In genomic region chr4:118346495-118346894, GRCh38 we compare ENCODE assay signal across 20 cellular contexts. TPM values are rescaled to one million over a fixed set of nuclear protein-coding genes. Genes with fewer than 3 reads are reported as not detected.
DNase-seq lines count a peak whose midpoint lies in the region; FAIRE-seq and TF ChIP-seq lines count a peak whose summit lies in the region.
"Had no signal": no experiment of that assay in that cellular context is flagged by ENCODE, and none has a peak within 500 bp of the region (broad histone marks: within the 10 kb centered on the region; RNA-seq: fewer than 3 reads in every experiment).

No MANE protein-coding gene starts in this region.

- TF ChIP-seq CTCF in Caco-2 (IDR thresholded peaks at IDR 0.05; ENCODE audit: insufficient read depth in 1 of 2, low read depth in 1 of 2, low read length in 1 of 2, severe bottlenecking in 1 of 2, unreplicated experiment in 1 of 2) = no peak
- no peak for TF ChIP-seq CTCF in glutamatergic neuron (IDR thresholded peaks at IDR 0.05; ENCODE audit: partially characterized antibody, unreplicated experiment)

- H3K27me3 Mint-ChIP-seq in Caco-2 (ENCODE audit: insufficient read depth, unreplicated experiment) (peaks cover 2% of the 10 kb centered on the region), glutamatergic neuron (ENCODE audit: unreplicated experiment) (peaks cover 2% of the 10 kb centered on the region)
- peaks cover 29% of the 10 kb centered on the region for H3K27me3 Mint-ChIP-seq in activated T-helper 1 cell treated with anti-CD3 and anti-CD28 coated beads, Interleukin-12 subunit alpha, Interleukin-12 subunit beta, Interleukin-2, Interleukin-4 antibody, amounts not matched to agents 30 ng/mL and 10 ng/mL and 1 ng/mL, durations not matched to agents 14 hours and 24 hours and 36 hours (ENCODE audit: insufficient read depth)
- H3K27me3 Mint-ChIP-seq in activated naive CD8-positive, alpha-beta T cell treated with anti-CD3 and anti-CD28 coated beads for 36 hours = peaks cover 55% of the 10 kb centered on the region

- H3K27ac ChIP-seq in small intestine (ENCODE audit: low read depth in 1 of 2, low read length in 1 of 2) (no peak overlapping the region), caudate nucleus (ENCODE audit: low read depth, low read length) (no peak overlapping the region)
- H3K27ac ChIP-seq: BLaER1, GM23248, HL-60 had no signal

- H3K36me3 ChIP-seq in Caco-2 (ENCODE audit: control insufficient read depth, insufficient read depth, low read length) = no peaks in the 10 kb centered on the region
- H3K36me3 ChIP-seq in small intestine (ENCODE audit: control insufficient read depth in 2 of 2, insufficient read depth in 2 of 2, low read length in 2 of 2) = no peaks in the 10 kb centered on the region
- H3K36me3 ChIP-seq: BLaER1, HAP-1 had no signal

- H3K27ac Mint-ChIP-seq in Caco-2 (ENCODE audit: unreplicated experiment) (no peak overlapping the region), glutamatergic neuron (ENCODE audit: unreplicated experiment) (no peak overlapping the region)
- no peak overlapping the region for H3K27ac Mint-ChIP-seq in activated T-helper 1 cell treated with anti-CD3 and anti-CD28 coated beads, Interleukin-12 subunit alpha, Interleukin-12 subunit beta, Interleukin-2, Interleukin-4 antibody, amounts not matched to agents 30 ng/mL and 10 ng/mL and 1 ng/mL, durations not matched to agents 14 hours and 24 hours and 36 hours
- H3K27ac Mint-ChIP-seq in activated naive CD8-positive, alpha-beta T cell treated with anti-CD3 and anti-CD28 coated beads for 36 hours = no peak overlapping the region
- H3K27ac Mint-ChIP-seq: CD14-positive monocyte; CD4-positive, alpha-beta memory T cell had no signal

- H3K9me3 ChIP-seq in Caco-2 (no peaks in the 10 kb centered on the region), small intestine (ENCODE audit: control insufficient read depth, low read depth) (no peaks in the 10 kb centered on the region)
- H3K9me3 ChIP-seq: BLaER1, HAP-1 had no signal

- H3K36me3 Mint-ChIP-seq in Caco-2 (ENCODE audit: insufficient read depth, unreplicated experiment) (no peaks in the 10 kb centered on the region), glutamatergic neuron (ENCODE audit: unreplicated experiment) (no peaks in the 10 kb centered on the region)
- no peaks in the 10 kb centered on the region for H3K36me3 Mint-ChIP-seq in activated T-helper 1 cell treated with anti-CD3 and anti-CD28 coated beads, Interleukin-12 subunit alpha, Interleukin-12 subunit beta, Interleukin-2, Interleukin-4 antibody, amounts not matched to agents 30 ng/mL and 10 ng/mL and 1 ng/mL, durations not matched to agents 14 hours and 24 hours and 36 hours (ENCODE audit: low read depth)
- H3K36me3 Mint-ChIP-seq in activated naive CD8-positive, alpha-beta T cell treated with anti-CD3 and anti-CD28 coated beads for 36 hours = no peaks in the 10 kb centered on the region
- H3K36me3 Mint-ChIP-seq: CD4-positive, alpha-beta memory T cell had no signal

- POLR2A ChIA-PET in Caco-2 (lab: Charles Lee) = no interaction called here

- H3K4me1 ChIP-seq in Caco-2 (no peaks in the 10 kb centered on the region), small intestine (ENCODE audit: control insufficient read depth in 2 of 2, insufficient read depth in 1 of 2, low read depth in 1 of 2, low read length in 1 of 2) (peaks cover 0 to 7% of the 10 kb centered on the region in 2 donors)
- H3K4me1 ChIP-seq: BLaER1 had no signal

- H3K27me3 ChIP-seq in Caco-2 (replicated peaks; ENCODE audit: control insufficient read depth, insufficient read depth, low read length) (no peaks in the 10 kb centered on the region), small intestine (ENCODE audit: control insufficient read depth in 2 of 2, insufficient read depth in 2 of 2, low read length in 2 of 2) (no peaks in the 10 kb centered on the region)
- H3K27me3 ChIP-seq: BLaER1 had no signal

- FAIRE-seq in small intestine (lab: Jason Lieb, UNC) = no peak
- FAIRE-seq: GM12878 had no signal

- peak; percentile 8 to 46 for DNase-seq in Caco-2
- DNase-seq in NCI-H69 (lab: John Stamatoyannopoulos, UW) = peak; percentile 11
- DNase-seq in glutamatergic neuron = no peak
- peak; percentile 60 for DNase-seq in small intestine
- DNase-seq in activated T-helper 1 cell treated with anti-CD3 and anti-CD28 coated beads, Interleukin-12 subunit alpha, Interleukin-12 subunit beta, Interleukin-2, Interleukin-4 antibody, amounts not matched to agents 30 ng/mL and 10 ng/mL and 1 ng/mL, durations not matched to agents 14 hours and 24 hours and 36 hours (ENCODE audit: low spot score) = no peak
- no peak for DNase-seq in caudate nucleus (lab: John Stamatoyannopoulos, UW)
- DNase-seq in activated naive CD8-positive, alpha-beta T cell treated with anti-CD3 and anti-CD28 coated beads for 36 hours = no peak
- no peak for DNase-seq in dedifferentiated amniotic fluid mesenchymal stem cell (ENCODE audit: extremely low spot score)
- DNase-seq: 8988T; CD4-positive, alpha-beta memory T cell; DMS 273 treated with DMSO at 0.1 percent for 48 hours; DMS53; DND-41; GM23248 had no signal

- H3K4me3 ChIP-seq in Caco-2 (ENCODE audit: low read depth, low read length) (no peak overlapping the region), small intestine (ENCODE audit: low read depth in 1 of 2, low read length in 2 of 2) (no peak overlapping the region)
- H3K4me3 ChIP-seq: BLaER1, GM12878, GM23248, HAP-1 had no signal

- no TSS peak for BruUV-seq in Caco-2 (replicated peaks; lab: Mats Ljungman, UMichigan)

- H3K9me3 Mint-ChIP-seq in Caco-2 (ENCODE audit: unreplicated experiment) (no peaks in the 10 kb centered on the region), glutamatergic neuron (ENCODE audit: unreplicated experiment) (peaks cover 3% of the 10 kb centered on the region)
- no peaks in the 10 kb centered on the region for H3K9me3 Mint-ChIP-seq in activated T-helper 1 cell treated with anti-CD3 and anti-CD28 coated beads, Interleukin-12 subunit alpha, Interleukin-12 subunit beta, Interleukin-2, Interleukin-4 antibody, amounts not matched to agents 30 ng/mL and 10 ng/mL and 1 ng/mL, durations not matched to agents 14 hours and 24 hours and 36 hours
- H3K9me3 Mint-ChIP-seq in activated naive CD8-positive, alpha-beta T cell treated with anti-CD3 and anti-CD28 coated beads for 36 hours = no peaks in the 10 kb centered on the region
- H3K9me3 Mint-ChIP-seq: CD4-positive, alpha-beta memory T cell had no signal

- peaks cover 6% of the 10 kb centered on the region for H3K4me1 Mint-ChIP-seq in Caco-2 (ENCODE audit: low read depth, unreplicated experiment)
- H3K4me1 Mint-ChIP-seq in glutamatergic neuron (ENCODE audit: low read depth, unreplicated experiment) = peaks cover 33% of the 10 kb centered on the region
- H3K4me1 Mint-ChIP-seq in activated T-helper 1 cell treated with anti-CD3 and anti-CD28 coated beads, Interleukin-12 subunit alpha, Interleukin-12 subunit beta, Interleukin-2, Interleukin-4 antibody, amounts not matched to agents 30 ng/mL and 10 ng/mL and 1 ng/mL, durations not matched to agents 14 hours and 24 hours and 36 hours (ENCODE audit: low read depth) = peaks cover 2% of the 10 kb centered on the region
- peaks cover 2% of the 10 kb centered on the region for H3K4me1 Mint-ChIP-seq in activated naive CD8-positive, alpha-beta T cell treated with anti-CD3 and anti-CD28 coated beads for 36 hours
- H3K4me1 Mint-ChIP-seq: CD14-positive monocyte had no signal

- CTCF ChIA-PET in Caco-2 (lab: Charles Lee) = no interaction called here

- no peak overlapping the region for H3K4me3 Mint-ChIP-seq in Caco-2 (ENCODE audit: unreplicated experiment)
- H3K4me3 Mint-ChIP-seq in glutamatergic neuron (ENCODE audit: unreplicated experiment) = peak overlapping the region; percentile 8
- no peak overlapping the region for H3K4me3 Mint-ChIP-seq in activated T-helper 1 cell treated with anti-CD3 and anti-CD28 coated beads, Interleukin-12 subunit alpha, Interleukin-12 subunit beta, Interleukin-2, Interleukin-4 antibody, amounts not matched to agents 30 ng/mL and 10 ng/mL and 1 ng/mL, durations not matched to agents 14 hours and 24 hours and 36 hours
- no peak overlapping the region for H3K4me3 Mint-ChIP-seq in activated naive CD8-positive, alpha-beta T cell treated with anti-CD3 and anti-CD28 coated beads for 36 hours
- H3K4me3 Mint-ChIP-seq: CD14-positive monocyte; CD4-positive, alpha-beta memory T cell had no signal

- intact Hi-C loops in Caco-2 (cut with micrococcal nuclease; ENCODE audit: unreplicated experiment) = no loop called here
- intact Hi-C loops in activated T-helper 1 cell treated with anti-CD3 and anti-CD28 coated beads, Interleukin-12 subunit alpha, Interleukin-12 subunit beta, Interleukin-2, Interleukin-4 antibody, amounts not matched to agents 30 ng/mL and 10 ng/mL and 1 ng/mL, durations not matched to agents 14 hours and 24 hours and 36 hours (cut with micrococcal nuclease) = no loop called here

- 63 to 82% (median 69%) methylated on average over 4 of the region's 4 CpGs for WGBS in small intestine, 3 donors

RNA-seq across cellular contexts. Expression of gene PRSS12, which starts 6.3 kb away (rescaled TPM):
- total RNA-seq in Caco-2 (2022) = 0.25 and 1.6 TPM in 2 replicates
- 113 TPM for total RNA-seq in glutamatergic neuron (ENCODE audit: unreplicated experiment)
- polyA plus RNA-seq in small intestine = 10 to 100 TPM in 2 of 3 donors, 1 to 10 TPM in 1; 5.1 to 20.8 (median 12.7) TPM
- total RNA-seq in activated T-helper 1 cell treated with anti-CD3 and anti-CD28 coated beads, Interleukin-12 subunit alpha, Interleukin-12 subunit beta, Interleukin-2, Interleukin-4 antibody, amounts not matched to agents 30 ng/mL and 10 ng/mL and 1 ng/mL, durations not matched to agents 14 hours and 24 hours and 36 hours = not detected in 2 replicates
- not detected for total RNA-seq in activated naive CD8-positive, alpha-beta T cell treated with anti-CD3 and anti-CD28 coated beads for 36 hours
- total RNA-seq: CD4-positive, alpha-beta memory T cell; G401 had no signal
- polyA plus RNA-seq: CD14-positive monocyte had no signal

Comparison
In these comparisons a context has a peak if more than half of its experiments do, and no peak if none do; other contexts are left out.
1. DNase-seq: peak in Caco-2 (2 of 2), NCI-H69 (single experiment) and small intestine (single experiment); none in glutamatergic neuron (single experiment), activated T-helper 1 cell treated with anti-CD3 and anti-CD28 coated beads, Interleukin-12 subunit alpha, Interleukin-12 subunit beta, Interleukin-2, Interleukin-4 antibody, amounts not matched to agents 30 ng/mL and 10 ng/mL and 1 ng/mL, durations not matched to agents 14 hours and 24 hours and 36 hours (single experiment), caudate nucleus (0 of 61), activated naive CD8-positive, alpha-beta T cell treated with anti-CD3 and anti-CD28 coated beads for 36 hours (single experiment) and dedifferentiated amniotic fluid mesenchymal stem cell (single experiment).
2. RNA of gene PRSS12, which starts 6.3 kb away (total RNA-seq): 113 TPM in glutamatergic neuron (single experiment); 0.25 to 1.6 TPM in Caco-2, not detected in activated T-helper 1 cell treated with anti-CD3 and anti-CD28 coated beads, Interleukin-12 subunit alpha, Interleukin-12 subunit beta, Interleukin-2, Interleukin-4 antibody, amounts not matched to agents 30 ng/mL and 10 ng/mL and 1 ng/mL, durations not matched to agents 14 hours and 24 hours and 36 hours and not detected in activated naive CD8-positive, alpha-beta T cell treated with anti-CD3 and anti-CD28 coated beads for 36 hours; every median in the first group is over 10 times any median in the second.